8 cellular contexts compared by ENCODE assay signal in genomic region chr16:3020604-3021448, GRCh38. TPM values are rescaled to one million over a fixed set of nuclear protein-coding genes. Genes with fewer than 3 reads are reported as not detected.
DNase-seq lines count a peak whose midpoint lies in the region; ATAC-seq and TF ChIP-seq lines count a peak whose summit lies in the region.

No MANE protein-coding gene starts in this region.

- no peaks in the 10 kb centered on the region for H3K9me3 Mint-ChIP-seq in natural killer cell treated with Interleukin-12 subunit alpha and Interleukin-12 subunit beta and Interleukin-15 and Interleukin-18, amount 100 ng/mL, for 72 hours

- peak overlapping the region; percentile 88 for H3K4me3 Mint-ChIP-seq in natural killer cell treated with Interleukin-12 subunit alpha and Interleukin-12 subunit beta and Interleukin-15 and Interleukin-18, amount 100 ng/mL, for 72 hours

- TF ChIP-seq CTCF in GM10266 (IDR thresholded peaks at IDR 0.05; ENCODE audit: control insufficient read depth, insufficient read depth, low read depth, missing control alignments) (peak; percentile 15), fibroblast of pulmonary artery (IDR thresholded peaks at IDR 0.05; ENCODE audit: low read length, missing control alignments) (no peak), thyroid gland (IDR thresholded peaks at IDR 0.05) (no peak)

- peak overlapping the region; percentile 82 to 98 (median 98) for H3K27ac ChIP-seq in thyroid gland

- H3K4me1 Mint-ChIP-seq in natural killer cell treated with Interleukin-12 subunit alpha and Interleukin-12 subunit beta and Interleukin-15 and Interleukin-18, amount 100 ng/mL, for 72 hours (ENCODE audit: low read depth in 2 of 2), result peaks cover 32% of the 10 kb centered on the region in 2 donors

- peak overlapping the region; percentile 100 for H3K9ac ChIP-seq in NT2/D1 (ENCODE audit: insufficient read length, low read depth)

- TF ChIP-seq POLR2A in thyroid gland (IDR thresholded peaks at IDR 0.05), result no peak

- DNase-seq in GM10266 (ENCODE audit: extremely low spot score) (no peak), NT2/D1 (ENCODE audit: low read depth, low spot score) (no peak), fibroblast of pulmonary artery (ENCODE audit: low read depth) (peak; percentile 81), thyroid gland (peak; percentile 92 to 93), NCI-H1105 (lab: John Stamatoyannopoulos, UW) (no peak)
- DNase-seq in activated T-helper 9 cell treated with anti-CD3 and anti-CD28 coated beads, Interleukin-2, amount 50 U/mL, for 16 hours (ENCODE audit: low read depth), result peak; percentile 63
- no peak for DNase-seq in natural killer cell treated with Interleukin-12 subunit alpha and Interleukin-12 subunit beta and Interleukin-15 and Interleukin-18, amount 100 ng/mL, for 72 hours (ENCODE audit: low spot score)

- ATAC-seq in natural killer cell treated with Interleukin-12 subunit alpha and Interleukin-12 subunit beta and Interleukin-15 and Interleukin-18, amount 100 ng/mL, for 72 hours, result peak; percentile 2 to 4
- no peak for ATAC-seq in HG03280 (IDR thresholded peaks at IDR 0.05; ENCODE audit: unreplicated experiment)

- H3K36me3 ChIP-seq in NT2/D1 (ENCODE audit: insufficient read depth, insufficient read length, low read length), result peaks cover 36% of the 10 kb centered on the region
- no peaks in the 10 kb centered on the region for H3K36me3 ChIP-seq in thyroid gland

- H3K27ac Mint-ChIP-seq in natural killer cell treated with Interleukin-12 subunit alpha and Interleukin-12 subunit beta and Interleukin-15 and Interleukin-18, amount 100 ng/mL, for 72 hours, result peak overlapping the region; percentile 87 to 90

- H3K9me3 ChIP-seq in NT2/D1 (ENCODE audit: insufficient read depth, low read length) (no peaks in the 10 kb centered on the region), thyroid gland (no peaks in the 10 kb centered on the region)

- H3K4me1 ChIP-seq in NT2/D1 (ENCODE audit: insufficient read depth, insufficient read length) (peaks cover 6% of the 10 kb centered on the region), thyroid gland (peaks cover 41 to 51% of the 10 kb centered on the region in 2 donors)

- peak overlapping the region; percentile 97 for H3K4me3 ChIP-seq in NT2/D1 (ENCODE audit: insufficient read length, low read depth)
- peak overlapping the region; percentile 80 for H3K4me3 ChIP-seq in fibroblast of pulmonary artery (replicated peaks; ENCODE audit: low read depth, low read length)
- H3K4me3 ChIP-seq in thyroid gland (replicated peaks in 1 of 3), result peak overlapping the region; percentile 77 to 79 (median 78)

- H3K27me3 ChIP-seq in NT2/D1 (ENCODE audit: insufficient read depth, insufficient read length), result no peaks in the 10 kb centered on the region
- H3K27me3 ChIP-seq in thyroid gland, result no peaks in the 10 kb centered on the region

- H3K36me3 Mint-ChIP-seq in natural killer cell treated with Interleukin-12 subunit alpha and Interleukin-12 subunit beta and Interleukin-15 and Interleukin-18, amount 100 ng/mL, for 72 hours, result no peaks in the 10 kb centered on the region

- no peaks in the 10 kb centered on the region for H3K27me3 Mint-ChIP-seq in natural killer cell treated with Interleukin-12 subunit alpha and Interleukin-12 subunit beta and Interleukin-15 and Interleukin-18, amount 100 ng/mL, for 72 hours

- 0 to 1% methylated on average over 11 to 16 of the region's 57 CpGs for WGBS in thyroid gland, 2 donors

- intact Hi-C loops in thyroid gland (cut with DNase I), result no loop called here

RNA-seq across cellular contexts. Expression of gene TNFRSF12A, which starts 0.7 kb away (rescaled TPM):
- 1 to 10 TPM; 6.4 to 6.5 TPM for total RNA-seq in natural killer cell treated with Interleukin-12 subunit alpha and Interleukin-12 subunit beta and Interleukin-15 and Interleukin-18, amount 100 ng/mL, for 72 hours
- total RNA-seq in thyroid gland, result 100 to 1,000 TPM in 1 of 4 donors, 10 to 100 TPM in 3; 47.9 to 110 (median 67.0) TPM

RNA-seq across cellular contexts. Expression of gene CLDN6, which starts 2.8 kb away (rescaled TPM):
- total RNA-seq in natural killer cell treated with Interleukin-12 subunit alpha and Interleukin-12 subunit beta and Interleukin-15 and Interleukin-18, amount 100 ng/mL, for 72 hours, result not detected
- total RNA-seq in thyroid gland, result not detected

RNA-seq across cellular contexts. Expression of gene HCFC1R1, which starts 2.9 kb away (rescaled TPM):
- total RNA-seq in natural killer cell treated with Interleukin-12 subunit alpha and Interleukin-12 subunit beta and Interleukin-15 and Interleukin-18, amount 100 ng/mL, for 72 hours, result 10 to 100 TPM; 14.3 to 18.4 TPM
- 10 to 100 TPM; 10.1 to 51.7 (median 29.7) TPM for total RNA-seq in thyroid gland

RNA-seq across cellular contexts. Expression of gene THOC6, which starts 3.0 kb away (rescaled TPM):
- total RNA-seq in natural killer cell treated with Interleukin-12 subunit alpha and Interleukin-12 subunit beta and Interleukin-15 and Interleukin-18, amount 100 ng/mL, for 72 hours, result 10 to 100 TPM; 33.6 to 58.8 TPM
- 10 to 100 TPM; 16.5 to 19.1 (median 17.6) TPM for total RNA-seq in thyroid gland

RNA-seq across cellular contexts. Expression of gene CLDN9, which starts 8.1 kb away (rescaled TPM):
- total RNA-seq in natural killer cell treated with Interleukin-12 subunit alpha and Interleukin-12 subunit beta and Interleukin-15 and Interleukin-18, amount 100 ng/mL, for 72 hours, result under 1 TPM in 1 of 2 donors, not detected in 1; 0.47 TPM
- total RNA-seq in thyroid gland, result under 1 TPM in 1 of 4 donors, not detected in 3; 0.33 TPM

Comparison
In these comparisons a context has a peak if more than half of its experiments do, and no peak if none do; other contexts are left out.
1. DNase-seq: peak in activated T-helper 9 cell treated with anti-CD3 and anti-CD28 coated beads, Interleukin-2, amount 50 U/mL, for 16 hours (single experiment), fibroblast of pulmonary artery (single experiment) and thyroid gland (2 of 2); none in GM10266 (single experiment), NT2/D1 (single experiment), natural killer cell treated with Interleukin-12 subunit alpha and Interleukin-12 subunit beta and Interleukin-15 and Interleukin-18, amount 100 ng/mL, for 72 hours (single experiment) and NCI-H1105 (single experiment).
2. RNA of gene TNFRSF12A, which starts 0.7 kb away (total RNA-seq): 47.9 to 110 TPM in thyroid gland; 6.4 to 6.5 TPM in natural killer cell treated with Interleukin-12 subunit alpha and Interleukin-12 subunit beta and Interleukin-15 and Interleukin-18, amount 100 ng/mL, for 72 hours; every median in the first group is over 4 times any median in the second.
3. Peak in every context shown above with its lines, with median percentiles within 50 percentile points of each other: H3K4me3 ChIP-seq.